21 cellular contexts compared by ENCODE assay signal in the genomic region with DNA sequence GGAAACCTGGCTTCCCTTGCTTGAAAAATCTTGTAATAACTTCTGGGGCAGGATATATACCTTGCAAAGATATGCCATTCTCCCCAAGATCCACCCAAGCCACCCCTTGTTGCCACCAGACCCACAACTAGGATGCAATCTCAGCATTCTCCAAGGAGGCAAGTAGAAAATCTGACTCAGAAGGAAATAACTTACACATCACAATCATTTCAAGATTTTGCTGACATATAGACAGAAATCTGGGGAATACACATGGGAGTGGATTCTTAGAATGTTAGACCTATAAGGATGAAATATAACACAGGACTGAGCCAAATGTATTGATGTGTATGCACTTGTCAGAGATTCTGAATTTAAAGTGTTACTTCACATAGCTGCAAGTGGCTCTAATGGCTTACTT. TPM values are rescaled to one million over a fixed set of nuclear protein-coding genes. Genes with fewer than 3 reads are reported as not detected.
DNase-seq lines count a peak whose midpoint lies in the region; ATAC-seq, FAIRE-seq and TF ChIP-seq lines count a peak whose summit lies in the region.
"Had no signal": no experiment of that assay in that cellular context is flagged by ENCODE, and none has a peak within 500 bp of the region (broad histone marks: within the 10 kb centered on the region; RNA-seq: fewer than 3 reads in every experiment).

No MANE protein-coding gene starts in this region.

- CTCF ChIA-PET in activated CD4-positive, alpha-beta memory T cell treated with anti-CD3 and anti-CD28 coated beads, Interleukin-2, amount 10 ng/mL, durations not matched to agents 7 days and 5 days (lab: Charles Lee) = interaction anchor here (0.8 to 4.8 kb wide), 14 partner anchors 9 to 227 kb away, joined by 3 to 98 read pairs (median 12); a partner anchor contains a TSS

- TF ChIP-seq CTCF in osteocyte (IDR thresholded peaks at IDR 0.05) (no peak), kidney (IDR thresholded peaks at IDR 0.05; ENCODE audit: borderline replicate concordance, extremely low read depth, insufficient read depth) (no peak)

- H3K27ac Mint-ChIP-seq in activated T-cell treated with anti-CD3 and anti-CD28 coated beads, Interleukin-2, amount 50 U/mL, for 72 hours = no peak overlapping the region
- H3K27ac Mint-ChIP-seq in activated CD4-positive, alpha-beta memory T cell treated with anti-CD3 and anti-CD28 coated beads, Interleukin-2, amount 10 ng/mL, durations not matched to agents 7 days and 5 days = peak overlapping the region; percentile 70
- H3K27ac Mint-ChIP-seq in stimulated activated naive CD8-positive, alpha-beta T cell treated with anti-CD3 and anti-CD28 coated beads, Interleukin-15, Interleukin-2, amounts not matched to agents 100 ng/mL and 50 ng/mL, for 24 hours = peak overlapping the region; percentile 28
- H3K27ac Mint-ChIP-seq in osteocyte (ENCODE audit: unreplicated experiment) = no peak overlapping the region
- H3K27ac Mint-ChIP-seq: GM23338 had no signal

- no peaks in the 10 kb centered on the region for H3K27me3 Mint-ChIP-seq in activated T-cell treated with anti-CD3 and anti-CD28 coated beads, Interleukin-2, amount 50 U/mL, for 72 hours (ENCODE audit: low read depth)
- no peaks in the 10 kb centered on the region for H3K27me3 Mint-ChIP-seq in activated CD4-positive, alpha-beta memory T cell treated with anti-CD3 and anti-CD28 coated beads, Interleukin-2, amount 10 ng/mL, durations not matched to agents 7 days and 5 days
- H3K27me3 Mint-ChIP-seq in stimulated activated naive CD8-positive, alpha-beta T cell treated with anti-CD3 and anti-CD28 coated beads, Interleukin-15, Interleukin-2, amounts not matched to agents 100 ng/mL and 50 ng/mL, for 24 hours = no peaks in the 10 kb centered on the region
- H3K27me3 Mint-ChIP-seq in osteocyte (ENCODE audit: unreplicated experiment) = no peaks in the 10 kb centered on the region

- no peaks in the 10 kb centered on the region for H3K9me3 Mint-ChIP-seq in activated T-cell treated with anti-CD3 and anti-CD28 coated beads, Interleukin-2, amount 50 U/mL, for 72 hours
- H3K9me3 Mint-ChIP-seq in activated CD4-positive, alpha-beta memory T cell treated with anti-CD3 and anti-CD28 coated beads, Interleukin-2, amount 10 ng/mL, durations not matched to agents 7 days and 5 days = no peaks in the 10 kb centered on the region
- H3K9me3 Mint-ChIP-seq in stimulated activated naive CD8-positive, alpha-beta T cell treated with anti-CD3 and anti-CD28 coated beads, Interleukin-15, Interleukin-2, amounts not matched to agents 100 ng/mL and 50 ng/mL, for 24 hours = no peaks in the 10 kb centered on the region
- H3K9me3 Mint-ChIP-seq in osteocyte (ENCODE audit: unreplicated experiment) = no peaks in the 10 kb centered on the region
- H3K9me3 Mint-ChIP-seq: CD8-positive, alpha-beta T cell had no signal

- intact Hi-C loops in kidney (cut with DNase I) = no loop called here

- ATAC-seq in activated T-cell treated with anti-CD3 and anti-CD28 coated beads, Interleukin-2, amount 50 U/mL, for 72 hours (replicated peaks in 1 of 2) = peak; percentile 58 to 78
- no peak for ATAC-seq in GM19351 (IDR thresholded peaks at IDR 0.05; ENCODE audit: unreplicated experiment)
- ATAC-seq: A549, GM23338, Panc1, Right ventricle myocardium inferior had no signal

- no peaks in the 10 kb centered on the region for H3K36me3 Mint-ChIP-seq in activated T-cell treated with anti-CD3 and anti-CD28 coated beads, Interleukin-2, amount 50 U/mL, for 72 hours (ENCODE audit: insufficient read depth in 2 of 2)
- no peaks in the 10 kb centered on the region for H3K36me3 Mint-ChIP-seq in activated CD4-positive, alpha-beta memory T cell treated with anti-CD3 and anti-CD28 coated beads, Interleukin-2, amount 10 ng/mL, durations not matched to agents 7 days and 5 days (ENCODE audit: low read depth)
- H3K36me3 Mint-ChIP-seq in stimulated activated naive CD8-positive, alpha-beta T cell treated with anti-CD3 and anti-CD28 coated beads, Interleukin-15, Interleukin-2, amounts not matched to agents 100 ng/mL and 50 ng/mL, for 24 hours (ENCODE audit: low read depth) = no peaks in the 10 kb centered on the region
- no peaks in the 10 kb centered on the region for H3K36me3 Mint-ChIP-seq in osteocyte (ENCODE audit: unreplicated experiment)
- H3K36me3 Mint-ChIP-seq: CD8-positive, alpha-beta T cell had no signal

- POLR2A ChIA-PET in activated CD4-positive, alpha-beta memory T cell treated with anti-CD3 and anti-CD28 coated beads, Interleukin-2, amount 10 ng/mL, durations not matched to agents 7 days and 5 days (lab: Charles Lee) = interaction anchor here (1.0 to 5.2 kb wide), 15 partner anchors 9 to 311 kb away, joined by 3 to 43 read pairs (median 8); a partner anchor contains a TSS

- no peak for FAIRE-seq in kidney (lab: Jason Lieb, UNC)
- FAIRE-seq: A549, GM12878, GM19239 had no signal

- H3K9ac ChIP-seq in kidney (ENCODE audit: low read length in 2 of 2) = no peak overlapping the region
- H3K9ac ChIP-seq: BLaER1 treated with 17β-estradiol and CSF1 and Interleukin-3, amounts not matched to agents 10 nM and 100 nM had no signal

- H3K4me3 ChIP-seq in kidney (ENCODE audit: low read length in 2 of 2) = no peak overlapping the region
- H3K4me3 ChIP-seq: A549; BLaER1 treated with 17β-estradiol and CSF1 and Interleukin-3, amounts not matched to agents 10 nM and 100 nM; GM12878; GM23338 had no signal

- H3K9me3 ChIP-seq in kidney (ENCODE audit: control insufficient read depth in 1 of 2, low read length in 2 of 2) = no peaks in the 10 kb centered on the region
- H3K9me3 ChIP-seq: A549; BLaER1 treated with 17β-estradiol and CSF1 and Interleukin-3, amounts not matched to agents 10 nM and 100 nM had no signal

- H3K4me3 Mint-ChIP-seq in activated T-cell treated with anti-CD3 and anti-CD28 coated beads, Interleukin-2, amount 50 U/mL, for 72 hours = peak overlapping the region in 1 of 2 donors; percentile 27
- no peak overlapping the region for H3K4me3 Mint-ChIP-seq in activated CD4-positive, alpha-beta memory T cell treated with anti-CD3 and anti-CD28 coated beads, Interleukin-2, amount 10 ng/mL, durations not matched to agents 7 days and 5 days
- no peak overlapping the region for H3K4me3 Mint-ChIP-seq in stimulated activated naive CD8-positive, alpha-beta T cell treated with anti-CD3 and anti-CD28 coated beads, Interleukin-15, Interleukin-2, amounts not matched to agents 100 ng/mL and 50 ng/mL, for 24 hours
- no peak overlapping the region for H3K4me3 Mint-ChIP-seq in osteocyte (ENCODE audit: unreplicated experiment)
- H3K4me3 Mint-ChIP-seq: CD8-positive, alpha-beta T cell; GM23338 had no signal

- H3K4me1 Mint-ChIP-seq in activated T-cell treated with anti-CD3 and anti-CD28 coated beads, Interleukin-2, amount 50 U/mL, for 72 hours (ENCODE audit: low read depth) = peaks cover 27% of the 10 kb centered on the region
- H3K4me1 Mint-ChIP-seq in activated CD4-positive, alpha-beta memory T cell treated with anti-CD3 and anti-CD28 coated beads, Interleukin-2, amount 10 ng/mL, durations not matched to agents 7 days and 5 days = peaks cover 33% of the 10 kb centered on the region
- H3K4me1 Mint-ChIP-seq in stimulated activated naive CD8-positive, alpha-beta T cell treated with anti-CD3 and anti-CD28 coated beads, Interleukin-15, Interleukin-2, amounts not matched to agents 100 ng/mL and 50 ng/mL, for 24 hours (ENCODE audit: low read depth) = peaks cover 19% of the 10 kb centered on the region
- H3K4me1 Mint-ChIP-seq in osteocyte (ENCODE audit: unreplicated experiment) = peaks cover 2% of the 10 kb centered on the region
- H3K4me1 Mint-ChIP-seq: GM23338 had no signal

- H3K36me3 ChIP-seq in kidney (ENCODE audit: control insufficient read depth in 1 of 2, insufficient read depth in 2 of 2, low read length in 2 of 2) = no peaks in the 10 kb centered on the region
- H3K36me3 ChIP-seq: BLaER1 treated with 17β-estradiol and CSF1 and Interleukin-3, amounts not matched to agents 10 nM and 100 nM had no signal

- H3K4me1 ChIP-seq in kidney (ENCODE audit: control insufficient read depth in 1 of 2, insufficient read depth in 1 of 2, low read depth in 1 of 2, low read length in 2 of 2) = no peaks in the 10 kb centered on the region
- H3K4me1 ChIP-seq: A549 had no signal

- H3K27ac ChIP-seq in kidney (ENCODE audit: low read depth in 2 of 2, low read length in 2 of 2) = no peak overlapping the region
- H3K27ac ChIP-seq: A549; BLaER1 treated with 17β-estradiol and CSF1 and Interleukin-3, amounts not matched to agents 10 nM and 100 nM had no signal

- no peak for DNase-seq in activated T-cell treated with anti-CD3 and anti-CD28 coated beads, Interleukin-2, amount 50 U/mL, for 72 hours
- no peak for DNase-seq in activated T-cell treated with anti-CD3 and anti-CD28 coated beads, Interleukin-2, amount 50 U/mL, for 1 hour
- DNase-seq in activated CD4-positive, alpha-beta memory T cell treated with anti-CD3 and anti-CD28 coated beads, Interleukin-2, amount 10 ng/mL, durations not matched to agents 7 days and 5 days = no peak
- DNase-seq in fibroblast of peridontal ligament (ENCODE audit: extremely low read depth) (peak; percentile 23), osteocyte (ENCODE audit: extremely low spot score, unreplicated experiment) (no peak), kidney (no peak)
- DNase-seq: CD8-positive, alpha-beta T cell; DMS53; EL; HCEC 1CT; NCI-H1092 treated with DMSO at 0.1 percent for 48 hours; NCI-H2081 treated with DMSO at 0.1 percent for 48 hours had no signal

RNA-seq across cellular contexts. Expression of a gene that starts 14.8 kb away (rescaled TPM):
- 10 to 100 TPM; 64.4 to 80.2 TPM for total RNA-seq in activated T-cell treated with anti-CD3 and anti-CD28 coated beads, Interleukin-2, amount 50 U/mL, for 72 hours
- 10 to 100 TPM; 73.3 to 76.3 TPM for total RNA-seq in activated CD4-positive, alpha-beta memory T cell treated with anti-CD3 and anti-CD28 coated beads, Interleukin-2, amount 10 ng/mL, durations not matched to agents 7 days and 5 days
- total RNA-seq in osteocyte (19.8 and 24.2 TPM in 2 replicates), kidney (15.6 TPM)
- polyA plus RNA-seq in kidney (ENCODE audit: insufficient read depth, low read depth, low replicate concordance) = 6.7 TPM

RNA-seq across cellular contexts. Expression of a gene that starts 24.0 kb away (rescaled TPM):
- total RNA-seq in activated T-cell treated with anti-CD3 and anti-CD28 coated beads, Interleukin-2, amount 50 U/mL, for 72 hours = 10 to 100 TPM; 19.4 to 20.0 TPM
- 10 to 100 TPM; 16.6 to 16.9 TPM for total RNA-seq in activated CD4-positive, alpha-beta memory T cell treated with anti-CD3 and anti-CD28 coated beads, Interleukin-2, amount 10 ng/mL, durations not matched to agents 7 days and 5 days
- 14.2 TPM in 2 replicates for total RNA-seq in osteocyte
- 13.8 TPM for total RNA-seq in kidney
- polyA plus RNA-seq in kidney (ENCODE audit: insufficient read depth, low read depth, low replicate concordance) = 15.5 TPM

RNA-seq across cellular contexts. Expression of a gene that starts 51.2 kb away (rescaled TPM):
- total RNA-seq in activated T-cell treated with anti-CD3 and anti-CD28 coated beads, Interleukin-2, amount 50 U/mL, for 72 hours = 1 to 10 TPM in 1 of 2 donors, under 1 TPM in 1; 0.86 to 2.2 TPM
- total RNA-seq in activated CD4-positive, alpha-beta memory T cell treated with anti-CD3 and anti-CD28 coated beads, Interleukin-2, amount 10 ng/mL, durations not matched to agents 7 days and 5 days = 1 to 10 TPM; 4.9 to 5.0 TPM
- total RNA-seq in osteocyte (not detected in 2 replicates), kidney (44.7 TPM)
- 2.9 TPM for polyA plus RNA-seq in kidney (ENCODE audit: insufficient read depth, low read depth, low replicate concordance)
- total RNA-seq: Right ventricle myocardium inferior had no signal

Comparison
In these comparisons a context has a peak if more than half of its experiments do, and no peak if none do; other contexts are left out.
1. H3K27ac Mint-ChIP-seq: peak in activated CD4-positive, alpha-beta memory T cell treated with anti-CD3 and anti-CD28 coated beads, Interleukin-2, amount 10 ng/mL, durations not matched to agents 7 days and 5 days (single experiment) and stimulated activated naive CD8-positive, alpha-beta T cell treated with anti-CD3 and anti-CD28 coated beads, Interleukin-15, Interleukin-2, amounts not matched to agents 100 ng/mL and 50 ng/mL, for 24 hours (single experiment); none in activated T-cell treated with anti-CD3 and anti-CD28 coated beads, Interleukin-2, amount 50 U/mL, for 72 hours (single experiment) and osteocyte (single experiment).